In the genomic region with DNA sequence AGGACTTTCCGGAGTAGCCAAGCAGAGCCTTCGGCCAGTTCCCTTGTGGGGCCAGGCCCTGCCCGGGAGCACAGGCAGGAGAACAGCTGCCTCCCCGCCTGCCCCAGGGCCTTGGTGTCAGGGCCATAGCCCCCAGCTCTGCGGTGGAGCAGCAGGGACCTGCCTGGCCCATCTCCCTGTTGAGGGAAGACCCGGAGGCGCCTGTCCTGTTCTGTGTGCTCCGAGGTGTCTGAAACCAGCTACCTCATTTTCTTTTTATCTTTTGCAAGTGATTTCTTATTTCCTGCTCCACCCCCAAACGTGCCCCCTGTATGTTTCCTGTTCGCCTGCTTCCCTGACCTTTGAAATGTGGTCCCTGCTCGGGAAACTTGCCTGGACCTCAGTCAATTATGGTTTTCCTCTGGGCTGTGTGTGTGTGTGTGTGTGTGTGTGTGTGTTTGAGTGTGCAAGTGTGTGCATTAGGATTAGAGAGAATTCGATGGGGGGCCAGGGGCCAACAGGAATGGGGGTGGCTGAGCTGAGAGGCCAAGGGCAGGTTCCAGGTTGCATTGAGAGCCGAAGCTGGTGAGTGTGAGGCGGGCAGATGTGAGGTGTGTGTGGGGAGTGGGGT, we compare ENCODE assay signal across 12 cellular contexts. TPM values are rescaled to one million over a fixed set of nuclear protein-coding genes. Genes with fewer than 3 reads are reported as not detected.
DNase-seq lines count a peak whose midpoint lies in the region; ATAC-seq, FAIRE-seq and TF ChIP-seq lines count a peak whose summit lies in the region.
"Had no signal": no experiment of that assay in that cellular context is flagged by ENCODE, and none has a peak within 500 bp of the region (broad histone marks: within the 10 kb centered on the region; RNA-seq: fewer than 3 reads in every experiment).

No MANE protein-coding gene starts in this region.

- CTCF ChIA-PET in HepG2 (lab: Yijun Ruan, JAX; ENCODE audit: low intra/inter-chr PET ratio, low total read pairs), result no interaction called here

- in situ Hi-C loops in HepG2 (cut with HindIII; ENCODE audit: extremely low pct_ligation_motif_present, low pct_unique_long_range_greater_than_20kb), result no loop called here

- peak; percentile 79 for FAIRE-seq in HepG2 (lab: Jason Lieb, UNC)

- H3K27me3 Mint-ChIP-seq in activated T-cell treated with anti-CD3 and anti-CD28 coated beads, Interleukin-2, amount 50 U/mL, for 72 hours (ENCODE audit: low read depth), result no peaks in the 10 kb centered on the region

- peak overlapping the region; percentile 68 for H3K4me2 ChIP-seq in HepG2 (ENCODE audit: low read depth, low read length)

- peaks cover 4 to 16% of the 10 kb centered on the region in 2 experiments for H3K36me3 ChIP-seq in HepG2 (replicated peaks in 1 of 2; ENCODE audit: control insufficient read depth in 1 of 2, insufficient read depth in 2 of 2, low read length in 2 of 2)

- no peaks in the 10 kb centered on the region for H3K36me3 Mint-ChIP-seq in activated T-cell treated with anti-CD3 and anti-CD28 coated beads, Interleukin-2, amount 50 U/mL, for 72 hours (ENCODE audit: insufficient read depth in 2 of 2)

- TF ChIP-seq RAD21 in HepG2 (CRISPR knock-in tag; IDR thresholded peaks at IDR 0.05), result no peak

- H3K9me3 Mint-ChIP-seq in activated T-cell treated with anti-CD3 and anti-CD28 coated beads, Interleukin-2, amount 50 U/mL, for 72 hours, result no peaks in the 10 kb centered on the region

- no TSS peak for BruUV-seq in HepG2 (replicated peaks; lab: Mats Ljungman, UMichigan)

- H3K27me3 ChIP-seq in HepG2 (ENCODE audit: control insufficient read depth in 1 of 2, insufficient read depth in 2 of 2, low read length in 2 of 2), result no peaks in the 10 kb centered on the region

- H4K20me1 ChIP-seq in HepG2 (ENCODE audit: insufficient read depth, low read length), result peaks cover 21% of the 10 kb centered on the region

- peak; percentile 24 to 65; a peak in 2 of 4 replicates for TF ChIP-seq POLR2A in HepG2 (IDR thresholded peaks at IDR 0.05; ENCODE audit: insufficient read depth in 1 of 2, low read depth in 2 of 2, low read length in 2 of 2)

- H2AFZ ChIP-seq in HepG2 (ENCODE audit: low read length), result no peak overlapping the region

- peak overlapping the region; percentile 25 to 71 for H3K4me3 Mint-ChIP-seq in activated T-cell treated with anti-CD3 and anti-CD28 coated beads, Interleukin-2, amount 50 U/mL, for 72 hours

- H3K4me1 ChIP-seq in HepG2 (ENCODE audit: insufficient read depth, low read length), result peaks cover 98% of the 10 kb centered on the region

- TF ChIP-seq EP300 in HepG2 (IDR thresholded peaks at IDR 0.05; ENCODE audit: low read depth in 2 of 2, low read length in 2 of 2) (peak in 1 of 2 experiments; percentile 85; a peak in 2 of 4 replicates), HepG2 (CRISPR knock-in tag; IDR thresholded peaks at IDR 0.05; ENCODE audit: borderline replicate concordance) (peak; percentile 52; the same call in 1 of the 2 replicates)

- H3K79me2 ChIP-seq in HepG2 (ENCODE audit: insufficient read depth, low read length), result peaks cover 97% of the 10 kb centered on the region

- H3K27ac Mint-ChIP-seq in activated T-cell treated with anti-CD3 and anti-CD28 coated beads, Interleukin-2, amount 50 U/mL, for 72 hours, result peak overlapping the region; percentile 2

- peaks cover 65% of the 10 kb centered on the region for H3K4me1 Mint-ChIP-seq in activated T-cell treated with anti-CD3 and anti-CD28 coated beads, Interleukin-2, amount 50 U/mL, for 72 hours (ENCODE audit: low read depth)

- peak overlapping the region; percentile 3 for H3K4me3 ChIP-seq in Jurkat, Clone E6-1 (ENCODE audit: low read length)
- peak overlapping the region in 1 of 3 experiments; percentile 40; a peak in 3 of 6 replicates for H3K4me3 ChIP-seq in HepG2 (replicated peaks in 1 of 3; ENCODE audit: insufficient read depth in 1 of 3, low read depth in 2 of 3, low read length in 3 of 3)

- WGBS in HepG2 (ENCODE audit: low lambda C conversion rate), result 7% methylated on average over 9 of the region's 14 CpGs

- no peak for TF ChIP-seq CTCF in HepG2 (CRISPR knock-in tag; IDR thresholded peaks at IDR 0.05)

- intact Hi-C loops in HepG2 (cut with micrococcal nuclease; ENCODE audit: unreplicated experiment), result no loop called here

- H3K9ac ChIP-seq in HepG2 (ENCODE audit: insufficient read depth, low read depth, low read length), result peak overlapping the region; percentile 54

- ATAC-seq in activated T-cell treated with anti-CD3 and anti-CD28 coated beads, Interleukin-2, amount 50 U/mL, for 72 hours (replicated peaks in 1 of 2), result peak; percentile 33 to 48
- ATAC-seq in HepG2, result peak; percentile 66
- ATAC-seq in stimulated activated naive CD8-positive, alpha-beta T cell treated with anti-CD3 and anti-CD28 coated beads, Interleukin-15, Interleukin-2, amounts not matched to agents 100 U/mL and 50 U/mL, for 24 hours, result peak; percentile 71
- ATAC-seq in HG03460 (IDR thresholded peaks at IDR 0.05; ENCODE audit: unreplicated experiment), result no peak

- H3K9me3 ChIP-seq in HepG2 (ENCODE audit: low read length), result no peaks in the 10 kb centered on the region

- DNase-seq in Jurkat, Clone E6-1 (ENCODE audit: low read depth, low spot score), result peak; percentile 71
- no peak for DNase-seq in activated T-cell treated with anti-CD3 and anti-CD28 coated beads, Interleukin-2, amount 50 U/mL, for 72 hours
- DNase-seq in HepG2 (ENCODE audit: low spot score) (peak; percentile 88), RPMI8226 (no peak), COLO668 (lab: John Stamatoyannopoulos, UW; ENCODE audit: unreplicated experiment) (no peak), NCI-H146 (lab: John Stamatoyannopoulos, UW) (no peak)
- DNase-seq in stimulated activated naive CD8-positive, alpha-beta T cell treated with anti-CD3 and anti-CD28 coated beads, Interleukin-15, Interleukin-2, amounts not matched to agents 100 U/mL and 50 U/mL, for 24 hours, result peak; percentile 25
- DNase-seq: effector memory CD4-positive, alpha-beta T cell; MM.1S; stimulated activated CD4-positive, alpha-beta T cell treated with anti-CD3 and anti-CD28 coated beads, Interleukin-12 subunit alpha, Interleukin-12 subunit beta, amount 100 ng/mL, for 4 hours; substantia nigra had no signal

- POLR2A ChIA-PET in HepG2 (lab: Yijun Ruan, JAX), result interaction anchor here (1.1 to 8.9 kb wide), 9 partner anchors 10 to 60 kb away, joined by 3 to 106 read pairs (median 6); partner anchors contain the start of gene C11orf24

- peak overlapping the region; percentile 82 for H3K27ac ChIP-seq in HepG2 (ENCODE audit: extremely low read length, insufficient read depth, low read length)

RNA-seq across cellular contexts. Expression of gene LRP5, which starts 19.1 kb away (rescaled TPM):
- polyA plus RNA-seq in Jurkat, Clone E6-1 (2012; ENCODE audit: insufficient read depth, insufficient read length), result 15.7 TPM
- 1 to 10 TPM; 6.8 to 9.3 TPM for total RNA-seq in activated T-cell treated with anti-CD3 and anti-CD28 coated beads, Interleukin-2, amount 50 U/mL, for 72 hours
- 23.6 and 40.4 TPM in 2 replicates for total RNA-seq in HepG2 (2016; rRNA removed; fragmentation: Illumina TruSeq; extraction: Trizol)
- total RNA-seq in HepG2 (2016; cell fraction: cytosol; rRNA removed; fragmentation: Illumina TruSeq; extraction: Trizol; ENCODE audit: low read depth), result 19.7 and 22.6 TPM in 2 replicates
- 17.6 and 41.1 TPM in 2 replicates for total RNA-seq in HepG2 (2016; cell fraction: insoluble cytoplasmic fraction; rRNA removed; fragmentation: Illumina TruSeq; extraction: Trizol)
- 27.9 and 29.7 TPM in 2 replicates for total RNA-seq in HepG2 (2016; cell fraction: membrane; rRNA removed; fragmentation: Illumina TruSeq; extraction: Trizol)
- total RNA-seq in HepG2 (2016; cell fraction: nucleus; rRNA removed; fragmentation: Illumina TruSeq; extraction: Trizol), result 50.9 and 60.6 TPM in 2 replicates
- 64.0 and 83.4 TPM in 2 replicates for polyA plus RNA-seq in HepG2 (2011; rRNA removed)
- polyA plus RNA-seq in HepG2 (2011; cell fraction: cytosol; rRNA removed), result 37.9 and 59.3 TPM in 2 replicates
- 131 and 158 TPM in 2 replicates for polyA plus RNA-seq in HepG2 (2011; cell fraction: nucleus; rRNA removed)
- polyA plus RNA-seq in HepG2 (2012), result 80.7 and 119 TPM in 2 replicates
- polyA plus RNA-seq in HepG2 (2016; cell fraction: cytosol; fragmentation: Illumina TruSeq; extraction: Trizol; ENCODE audit: low read depth), result 10.8 and 12.1 TPM in 2 replicates
- 25.6 and 36.8 TPM in 2 replicates for polyA plus RNA-seq in HepG2 (2016; cell fraction: insoluble cytoplasmic fraction; fragmentation: Illumina TruSeq; extraction: Trizol; ENCODE audit: low read depth)
- 20.7 and 25.9 TPM in 2 replicates for polyA plus RNA-seq in HepG2 (2016; cell fraction: membrane; fragmentation: Illumina TruSeq; extraction: Trizol; ENCODE audit: low read depth)
- polyA plus RNA-seq in HepG2 (2016; cell fraction: nucleus; fragmentation: Illumina TruSeq; extraction: Trizol; ENCODE audit: insufficient read depth, low read depth), result 130 and 133 TPM in 2 replicates
- 49.7 and 219 TPM in 2 replicates for polyA minus RNA-seq in HepG2 (2011; rRNA and poly(A)+ RNA removed; ENCODE audit: low replicate concordance)
- polyA minus RNA-seq in HepG2 (2011; cell fraction: cytosol; rRNA and poly(A)+ RNA removed), result 75.4 and 75.5 TPM in 2 replicates
- polyA minus RNA-seq in HepG2 (2011; cell fraction: nucleus; rRNA and poly(A)+ RNA removed), result 58.3 and 59.0 TPM in 2 replicates

RNA-seq across cellular contexts. Expression of gene C11orf24, which starts 59.7 kb away (rescaled TPM):
- 18.0 TPM for polyA plus RNA-seq in Jurkat, Clone E6-1 (2012; ENCODE audit: insufficient read depth, insufficient read length)
- total RNA-seq in activated T-cell treated with anti-CD3 and anti-CD28 coated beads, Interleukin-2, amount 50 U/mL, for 72 hours, result 10 to 100 TPM; 24.7 to 28.4 TPM
- 50.8 and 55.5 TPM in 2 replicates for total RNA-seq in HepG2 (2016; rRNA removed; fragmentation: Illumina TruSeq; extraction: Trizol)
- 110 and 141 TPM in 2 replicates for total RNA-seq in HepG2 (2016; cell fraction: cytosol; rRNA removed; fragmentation: Illumina TruSeq; extraction: Trizol; ENCODE audit: low read depth)
- 53.9 and 57.2 TPM in 2 replicates for total RNA-seq in HepG2 (2016; cell fraction: insoluble cytoplasmic fraction; rRNA removed; fragmentation: Illumina TruSeq; extraction: Trizol)
- 100.0 and 131 TPM in 2 replicates for total RNA-seq in HepG2 (2016; cell fraction: membrane; rRNA removed; fragmentation: Illumina TruSeq; extraction: Trizol)
- 32.7 and 33.6 TPM in 2 replicates for total RNA-seq in HepG2 (2016; cell fraction: nucleus; rRNA removed; fragmentation: Illumina TruSeq; extraction: Trizol)
- 52.9 and 62.4 TPM in 2 replicates for polyA plus RNA-seq in HepG2 (2011; rRNA removed)
- 58.4 and 70.2 TPM in 2 replicates for polyA plus RNA-seq in HepG2 (2011; cell fraction: cytosol; rRNA removed)
- polyA plus RNA-seq in HepG2 (2011; cell fraction: nucleus; rRNA removed), result 58.8 and 59.2 TPM in 2 replicates
- polyA plus RNA-seq in HepG2 (2012), result 50.8 and 63.8 TPM in 2 replicates
- polyA plus RNA-seq in HepG2 (2016; cell fraction: cytosol; fragmentation: Illumina TruSeq; extraction: Trizol; ENCODE audit: low read depth), result 122 and 158 TPM in 2 replicates
- polyA plus RNA-seq in HepG2 (2016; cell fraction: insoluble cytoplasmic fraction; fragmentation: Illumina TruSeq; extraction: Trizol; ENCODE audit: low read depth), result 61.2 and 70.0 TPM in 2 replicates
- polyA plus RNA-seq in HepG2 (2016; cell fraction: membrane; fragmentation: Illumina TruSeq; extraction: Trizol; ENCODE audit: low read depth), result 97.9 and 125 TPM in 2 replicates
- polyA plus RNA-seq in HepG2 (2016; cell fraction: nucleus; fragmentation: Illumina TruSeq; extraction: Trizol; ENCODE audit: insufficient read depth, low read depth), result 71.8 and 76.2 TPM in 2 replicates
- 53.9 and 60.5 TPM in 2 replicates for polyA minus RNA-seq in HepG2 (2011; rRNA and poly(A)+ RNA removed; ENCODE audit: low replicate concordance)
- 26.4 and 31.4 TPM in 2 replicates for polyA minus RNA-seq in HepG2 (2011; cell fraction: cytosol; rRNA and poly(A)+ RNA removed)
- polyA minus RNA-seq in HepG2 (2011; cell fraction: nucleus; rRNA and poly(A)+ RNA removed), result 19.3 and 23.5 TPM in 2 replicates

Comparison
In these comparisons a context has a peak if more than half of its experiments do, and no peak if none do; other contexts are left out.
1. DNase-seq: peak in Jurkat, Clone E6-1 (single experiment), HepG2 (single experiment) and stimulated activated naive CD8-positive, alpha-beta T cell treated with anti-CD3 and anti-CD28 coated beads, Interleukin-15, Interleukin-2, amounts not matched to agents 100 U/mL and 50 U/mL, for 24 hours (single experiment); none in activated T-cell treated with anti-CD3 and anti-CD28 coated beads, Interleukin-2, amount 50 U/mL, for 72 hours (0 of 2), RPMI8226 (single experiment), COLO668 (single experiment) and NCI-H146 (single experiment).